In the genomic region with DNA sequence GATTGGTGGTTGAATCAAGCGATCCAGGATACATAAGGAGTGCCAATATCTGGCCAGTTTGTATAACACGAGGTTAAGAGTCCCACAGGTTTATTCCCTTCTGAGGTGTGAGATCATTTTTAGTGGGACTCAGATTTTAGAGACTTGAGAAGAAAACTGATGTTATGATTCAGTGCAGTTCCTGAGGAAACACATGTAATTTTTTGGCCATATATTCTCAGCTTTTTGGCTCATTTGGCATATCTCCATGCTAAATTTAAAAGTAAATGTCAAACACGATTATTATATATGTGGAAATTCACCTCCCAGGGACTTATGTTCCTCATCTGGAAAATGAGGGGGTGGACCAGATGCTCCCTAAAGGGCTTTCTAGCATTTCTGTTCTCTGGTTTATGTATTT, we compare ENCODE assay signal across 20 cellular contexts. TPM values are rescaled to one million over a fixed set of nuclear protein-coding genes. Genes with fewer than 3 reads are reported as not detected.
DNase-seq lines count a peak whose midpoint lies in the region; ATAC-seq, FAIRE-seq and TF ChIP-seq lines count a peak whose summit lies in the region.
"Had no signal": no experiment of that assay in that cellular context is flagged by ENCODE, and none has a peak within 500 bp of the region (broad histone marks: within the 10 kb centered on the region; RNA-seq: fewer than 3 reads in every experiment).

No MANE protein-coding gene starts in this region.

- H2AFZ ChIP-seq in endothelial cell of umbilical vein (ENCODE audit: low read depth, low read length): no peak overlapping the region
- H2AFZ ChIP-seq: GM23338 had no signal

- peak overlapping the region; percentile 40 for H3K4me2 ChIP-seq in endothelial cell of umbilical vein (ENCODE audit: insufficient read depth, low read length)
- H3K4me2 ChIP-seq: GM23338 had no signal

- DNase-seq in adipocyte (ENCODE audit: low read depth): peak; percentile 62
- DNase-seq in endothelial cell of umbilical vein (ENCODE audit: low read depth, low spot score): peak; percentile 80
- DNase-seq in lung microvascular endothelial cell (ENCODE audit: low read depth in 2 of 2): peak; percentile 41 to 76
- peak; percentile 41 for DNase-seq in pulmonary artery endothelial cell (ENCODE audit: low read depth, low spot score)
- no peak for DNase-seq in NCI-H2227 treated with DMSO at 0.1 percent for 48 hours (lab: John Stamatoyannopoulos, UW)
- DNase-seq in GF-D8 (lab: John Stamatoyannopoulos, UW): no peak
- DNase-seq: ACHN; BE2C; CD4-positive, alpha-beta memory T cell; DMS79; EL; H7 had no signal

- H3K79me2 ChIP-seq in endothelial cell of umbilical vein (ENCODE audit: control insufficient read depth, insufficient read depth, low read length): no peaks in the 10 kb centered on the region

- peak; percentile 49 for FAIRE-seq in endothelial cell of umbilical vein (lab: Jason Lieb, UNC)
- FAIRE-seq: G401.6, GM12892, HepG2, HTR-8/SVneo had no signal

- intact Hi-C loops in endothelial cell of umbilical vein (cut with micrococcal nuclease): loop anchor here (10.0 kb wide), 1 partner anchor 415 kb away; a partner anchor contains a TSS

- CTCF ChIA-PET in endothelial cell of umbilical vein (lab: Charles Lee): no interaction called here

- ATAC-seq in GM21526 (IDR thresholded peaks at IDR 0.05; ENCODE audit: low FRiP score, unreplicated experiment) (no peak), GM19467 (IDR thresholded peaks at IDR 0.05; ENCODE audit: unreplicated experiment) (no peak)
- ATAC-seq: GM23338, HepG2 had no signal

- H3K27me3 ChIP-seq in adipocyte (replicated peaks; ENCODE audit: control insufficient read depth, insufficient read depth, low read length) (peaks cover 12% of the 10 kb centered on the region), endothelial cell of umbilical vein (ENCODE audit: control insufficient read depth in 2 of 2, insufficient read depth in 2 of 2, low read length in 2 of 2) (no peaks in the 10 kb centered on the region)
- H3K27me3 ChIP-seq: BE2C had no signal

- H3K4me1 ChIP-seq in adipocyte (ENCODE audit: control insufficient read depth, insufficient read depth, low read length) (no peaks in the 10 kb centered on the region), endothelial cell of umbilical vein (ENCODE audit: control insufficient read depth, extremely low read depth, insufficient read depth, low read length) (peaks cover 41% of the 10 kb centered on the region)
- H3K4me1 ChIP-seq: BE2C had no signal

- H3K9me3 ChIP-seq in adipocyte (ENCODE audit: control insufficient read depth, low read length): no peaks in the 10 kb centered on the region
- H3K9me3 ChIP-seq in endothelial cell of umbilical vein (replicated peaks; ENCODE audit: control insufficient read depth, insufficient read depth, low read length): no peaks in the 10 kb centered on the region
- H3K9me3 ChIP-seq: BE2C had no signal

- dilution Hi-C loops in endothelial cell of umbilical vein (cut with MboI; ENCODE audit: extremely low pct_ligation_motif_present, low sequenced_read_pairs): no loop called here

- no peak for TF ChIP-seq CTCF in endothelial cell of umbilical vein (IDR thresholded peaks at IDR 0.05; ENCODE audit: extremely low read depth in 1 of 2, insufficient read depth in 1 of 2, low read depth in 1 of 2, low read length in 2 of 2)

- H3K36me3 ChIP-seq in adipocyte (ENCODE audit: control insufficient read depth, insufficient read depth, low read length, severe bottlenecking) (no peaks in the 10 kb centered on the region), endothelial cell of umbilical vein (ENCODE audit: control insufficient read depth in 2 of 2, extremely low read depth in 1 of 2, insufficient read depth in 2 of 2, low read length in 2 of 2) (no peaks in the 10 kb centered on the region)
- H3K36me3 ChIP-seq: BE2C had no signal

- no TSS peak for BruUV-seq in endothelial cell of umbilical vein (replicated peaks; lab: Mats Ljungman, UMichigan)

- H4K20me1 ChIP-seq in endothelial cell of umbilical vein (replicated peaks; ENCODE audit: control insufficient read depth, extremely low read depth, insufficient read depth, low read length): no peaks in the 10 kb centered on the region

- H3K4me3 ChIP-seq in adipocyte (ENCODE audit: low read length) (no peak overlapping the region), endothelial cell of umbilical vein (replicated peaks in 1 of 3; ENCODE audit: insufficient read depth in 1 of 3, low read depth in 1 of 3, low read length in 3 of 3) (no peak overlapping the region)
- H3K4me3 ChIP-seq: GM23338 had no signal

- POLR2A ChIA-PET in endothelial cell of umbilical vein (lab: Charles Lee): no interaction called here

- H3K9me1 ChIP-seq in endothelial cell of umbilical vein (replicated peaks; ENCODE audit: control insufficient read depth, extremely low read depth, insufficient read depth, low read length): no peaks in the 10 kb centered on the region

- no peak for TF ChIP-seq POLR2A in endothelial cell of umbilical vein (IDR thresholded peaks at IDR 0.05; ENCODE audit: low read depth, low read length)

- H3K9ac ChIP-seq in adipocyte (ENCODE audit: low read length) (no peak overlapping the region), endothelial cell of umbilical vein (replicated peaks; ENCODE audit: extremely low read depth, insufficient read depth, low read length) (no peak overlapping the region)

- H3K27ac ChIP-seq in endothelial cell of umbilical vein (ENCODE audit: insufficient read depth, low read depth, low read length): peak overlapping the region; percentile 66
- H3K27ac ChIP-seq: C4-2B had no signal

TF ChIP-seq in endothelial cell of umbilical vein, 7 proteins besides CTCF, POLR2A, EP300 and RAD21:
- peak; percentile 21 for TF ChIP-seq JUN (IDR thresholded peaks at IDR 0.05; ENCODE audit: borderline replicate concordance, insufficient read depth, insufficient read length, low read depth)
- TF ChIP-seq, protein P1, sequence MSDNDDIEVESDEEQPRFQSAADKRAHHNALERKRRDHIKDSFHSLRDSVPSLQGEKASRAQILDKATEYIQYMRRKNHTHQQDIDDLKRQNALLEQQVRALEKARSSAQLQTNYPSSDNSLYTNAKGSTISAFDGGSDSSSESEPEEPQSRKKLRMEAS (IDR thresholded peaks at IDR 0.05; ENCODE audit: insufficient read depth, insufficient read length): no peak

RNA-seq across cellular contexts. Expression of a gene that starts 39.2 kb away (rescaled TPM):
- total RNA-seq in endothelial cell of umbilical vein (290 and 293 TPM in 2 replicates), lung microvascular endothelial cell (112 and 120 TPM in 2 replicates), pulmonary artery endothelial cell (349 and 471 TPM in 2 replicates)
- polyA plus RNA-seq in endothelial cell of umbilical vein: 90.8 and 145 TPM in 2 replicates
- polyA plus RNA-seq in endothelial cell of umbilical vein (2011; cell fraction: cytosol; rRNA removed): 185 and 226 TPM in 2 replicates
- polyA plus RNA-seq in endothelial cell of umbilical vein (2011; cell fraction: nucleus; rRNA removed): 72.9 and 137 TPM in 2 replicates
- 213 and 278 TPM in 2 replicates for polyA plus RNA-seq in endothelial cell of umbilical vein (2012)
- polyA minus RNA-seq in endothelial cell of umbilical vein: 89.1 and 127 TPM in 2 replicates
- polyA minus RNA-seq in endothelial cell of umbilical vein (2011; cell fraction: cytosol; rRNA and poly(A)+ RNA removed): 205 TPM
- polyA minus RNA-seq in endothelial cell of umbilical vein (2011; cell fraction: nucleus; rRNA and poly(A)+ RNA removed): 56.9 and 65.7 TPM in 2 replicates

Comparison
In these comparisons a context has a peak if more than half of its experiments do, and no peak if none do; other contexts are left out.
1. DNase-seq: peak in adipocyte (single experiment), endothelial cell of umbilical vein (single experiment), lung microvascular endothelial cell (2 of 2) and pulmonary artery endothelial cell (single experiment); none in NCI-H2227 treated with DMSO at 0.1 percent for 48 hours (single experiment) and GF-D8 (single experiment).